ENCODE assay signal across 18 cellular contexts in genomic region chrX:110491846-110492620, GRCh38.
A peak's percentile ranks its signal among the peaks of the same experiment; 100 is the strongest.
DNase-seq lines count a peak whose midpoint lies in the region; ATAC-seq and TF ChIP-seq lines count a peak whose summit lies in the region.
"Had no signal": no experiment of that assay in that cellular context is flagged by ENCODE, and none has a peak within 500 bp of the region (broad histone marks: within the 10 kb centered on the region; RNA-seq: fewer than 3 reads in every experiment).

No MANE protein-coding gene starts in this region.

- H3K27ac ChIP-seq in A673 (ENCODE audit: low read depth, low read length, poor library complexity, severe bottlenecking): no peak overlapping the region
- H3K27ac ChIP-seq in BLaER1: no peak overlapping the region
- H3K27ac ChIP-seq in endodermal cell (ENCODE audit: low read depth, low read length): no peak overlapping the region
- no peak overlapping the region for H3K27ac ChIP-seq in hepatocyte
- H3K27ac ChIP-seq: HL-60, RWPE1, SJSA1 had no signal

- H3K36me3 Mint-ChIP-seq in endodermal cell (ENCODE audit: low read depth): no peaks in the 10 kb centered on the region
- H3K36me3 Mint-ChIP-seq in stimulated activated effector memory CD8-positive, alpha-beta T cell treated with anti-CD3 and anti-CD28 coated beads, Interleukin-12 subunit alpha, Interleukin-12 subunit beta, amount 100 ng/mL, for 72 hours: no peaks in the 10 kb centered on the region

- no peak overlapping the region for H3K4me3 Mint-ChIP-seq in endodermal cell
- no peak overlapping the region for H3K4me3 Mint-ChIP-seq in stimulated activated effector memory CD8-positive, alpha-beta T cell treated with anti-CD3 and anti-CD28 coated beads, Interleukin-12 subunit alpha, Interleukin-12 subunit beta, amount 100 ng/mL, for 72 hours
- H3K4me3 Mint-ChIP-seq: CD4-positive, alpha-beta T cell; GM23338; T-helper 2 cell treated with Interferon-gamma antibody and Interleukin-4, amounts not matched to agents 5 μg/mL and 100 μg/mL, for 36 hours had no signal

- H3K27me3 Mint-ChIP-seq in endodermal cell (ENCODE audit: insufficient read depth): no peaks in the 10 kb centered on the region

- H3K79me2 ChIP-seq in hepatocyte: no peaks in the 10 kb centered on the region

- H3K9me3 Mint-ChIP-seq in endodermal cell: no peaks in the 10 kb centered on the region
- H3K9me3 Mint-ChIP-seq in stimulated activated effector memory CD8-positive, alpha-beta T cell treated with anti-CD3 and anti-CD28 coated beads, Interleukin-12 subunit alpha, Interleukin-12 subunit beta, amount 100 ng/mL, for 72 hours: no peaks in the 10 kb centered on the region
- H3K9me3 Mint-ChIP-seq: CD4-positive, alpha-beta T cell; T-helper 2 cell treated with Interferon-gamma antibody and Interleukin-4, amounts not matched to agents 5 μg/mL and 100 μg/mL, for 36 hours had no signal

- 0 out of 2 replicates have a peak overlapping the region, but pooled peaks have one; percentile 19 for H3K4me2 ChIP-seq in BLaER1
- H3K4me2 ChIP-seq in hepatocyte: no peak overlapping the region
- H3K4me2 ChIP-seq: GM23338 had no signal

- BruUV-seq in A673 (replicated peaks; lab: Mats Ljungman, UMichigan): no TSS peak

- no peak for ATAC-seq in GM18861 (IDR thresholded peaks at IDR 0.05; ENCODE audit: unreplicated experiment)
- no peak for ATAC-seq in stimulated activated effector memory CD8-positive, alpha-beta T cell treated with anti-CD3 and anti-CD28 coated beads, Interleukin-12 subunit alpha, Interleukin-12 subunit beta, amount 100 ng/mL, for 72 hours
- ATAC-seq: GM23338, HCT116, PC-3 had no signal

- peaks cover 7% of the 10 kb centered on the region for H3K4me1 Mint-ChIP-seq in endodermal cell
- H3K4me1 Mint-ChIP-seq in stimulated activated effector memory CD8-positive, alpha-beta T cell treated with anti-CD3 and anti-CD28 coated beads, Interleukin-12 subunit alpha, Interleukin-12 subunit beta, amount 100 ng/mL, for 72 hours: no peaks in the 10 kb centered on the region
- H3K4me1 Mint-ChIP-seq: GM23338 had no signal

- no peaks in the 10 kb centered on the region for H3K36me3 ChIP-seq in A673 (ENCODE audit: insufficient read depth, low read length, poor library complexity, severe bottlenecking)
- no peaks in the 10 kb centered on the region for H3K36me3 ChIP-seq in BLaER1
- H3K36me3 ChIP-seq in endodermal cell (ENCODE audit: control insufficient read depth, insufficient read depth, low read length): no peaks in the 10 kb centered on the region
- no peaks in the 10 kb centered on the region for H3K36me3 ChIP-seq in hepatocyte (replicated peaks; ENCODE audit: insufficient read depth, low read depth)
- H3K36me3 ChIP-seq: SJSA1 had no signal

- CTCF ChIA-PET in A673 (lab: Charles Lee): no interaction called here

- no peaks in the 10 kb centered on the region for H3K9me3 ChIP-seq in A673 (ENCODE audit: low read depth, low read length, poor library complexity, severe bottlenecking)
- peaks cover 5% of the 10 kb centered on the region; the same call in 1 of the 2 replicates for H3K9me3 ChIP-seq in BLaER1
- H3K9me3 ChIP-seq in endodermal cell (ENCODE audit: control insufficient read depth, low read length): no peaks in the 10 kb centered on the region
- no peaks in the 10 kb centered on the region for H3K9me3 ChIP-seq in hepatocyte (ENCODE audit: low read depth)
- H3K9me3 ChIP-seq: SJSA1 had no signal

- POLR2A ChIA-PET in A673 (lab: Charles Lee; ENCODE audit: low non-redundant PET): no interaction called here

- H3K27me3 ChIP-seq in A673 (replicated peaks; ENCODE audit: insufficient read depth, low read depth, low read length, poor library complexity): no peaks in the 10 kb centered on the region
- H3K27me3 ChIP-seq in BLaER1: peaks cover 76% of the 10 kb centered on the region
- no peaks in the 10 kb centered on the region for H3K27me3 ChIP-seq in endodermal cell (ENCODE audit: control insufficient read depth, insufficient read depth, low read length, poor library complexity, severe bottlenecking)
- no peaks in the 10 kb centered on the region for H3K27me3 ChIP-seq in hepatocyte
- H3K27me3 ChIP-seq: SJSA1 had no signal

- 93% methylated on average over 7 of the region's 8 CpGs; no CpG with 5 or more reads in 1 of the 2 experiments for WGBS in endodermal cell (ENCODE audit: insufficient coverage in 1 of 2, insufficient read length in 1 of 2), 2 experiments
- WGBS in hepatocyte (ENCODE audit: low lambda C conversion rate, missing lambda C conversion rate): 71% methylated on average over 8 of the region's 8 CpGs

- DNase-seq in A673 (ENCODE audit: low spot score): peak; percentile 64
- DNase-seq in NCI-H524 treated with DMSO at 0.1 percent for 48 hours (lab: John Stamatoyannopoulos, UW): peak; percentile 5
- DNase-seq in endodermal cell: peak; percentile 45
- no peak for DNase-seq in hepatocyte (ENCODE audit: low spot score)
- no peak for DNase-seq in stimulated activated effector memory CD8-positive, alpha-beta T cell treated with anti-CD3 and anti-CD28 coated beads, Interleukin-12 subunit alpha, Interleukin-12 subunit beta, amount 100 ng/mL, for 72 hours (ENCODE audit: low spot score in 2 of 2)
- DNase-seq: Calu3; CD4-positive, alpha-beta T cell; NCI-H2081 treated with DMSO at 0.1 percent for 48 hours; NCI-H510A; PC-3 had no signal

- peak overlapping the region; percentile 79 for H3K27ac Mint-ChIP-seq in endodermal cell
- no peak overlapping the region for H3K27ac Mint-ChIP-seq in stimulated activated effector memory CD8-positive, alpha-beta T cell treated with anti-CD3 and anti-CD28 coated beads, Interleukin-12 subunit alpha, Interleukin-12 subunit beta, amount 100 ng/mL, for 72 hours
- H3K27ac Mint-ChIP-seq: CD4-positive, alpha-beta T cell; GM23338; T-helper 2 cell treated with Interferon-gamma antibody and Interleukin-4, amounts not matched to agents 5 μg/mL and 100 μg/mL, for 36 hours had no signal

- intact Hi-C loops in A673 (cut with micrococcal nuclease; ENCODE audit: unreplicated experiment): no loop called here

- no peaks in the 10 kb centered on the region for H3K9me2 ChIP-seq in hepatocyte (replicated peaks; ENCODE audit: insufficient read depth)

- H2AFZ ChIP-seq in hepatocyte: no peak overlapping the region
- H2AFZ ChIP-seq: GM23338 had no signal

- TF ChIP-seq CTCF in A673 (conservative IDR thresholded peaks at IDR 0.05; ENCODE audit: low read depth, low read length): no peak
- TF ChIP-seq CTCF in endodermal cell (conservative IDR thresholded peaks at IDR 0.05): no peak
- TF ChIP-seq CTCF in hepatocyte (IDR thresholded peaks at IDR 0.05; ENCODE audit: poor library complexity): no peak

- H3K4me3 ChIP-seq in A673 (ENCODE audit: low read depth, low read length, poor library complexity, severe bottlenecking) (no peak overlapping the region), BLaER1 (no peak overlapping the region), endodermal cell (ENCODE audit: low read length) (no peak overlapping the region), hepatocyte (no peak overlapping the region)
- H3K4me3 ChIP-seq: GM23338, SJSA1 had no signal

- H3K9ac ChIP-seq in BLaER1 (no peak overlapping the region), endodermal cell (ENCODE audit: extremely low read depth, low read length, poor library complexity, severe bottlenecking) (no peak overlapping the region)

- H4K20me1 ChIP-seq in BLaER1 (no peaks in the 10 kb centered on the region), hepatocyte (ENCODE audit: insufficient read depth, poor library complexity, severe bottlenecking) (no peaks in the 10 kb centered on the region)

- H3K4me1 ChIP-seq in A673 (ENCODE audit: insufficient read depth, low read length, poor library complexity, severe bottlenecking) (peaks cover 5% of the 10 kb centered on the region), BLaER1 (no peaks in the 10 kb centered on the region), endodermal cell (ENCODE audit: control insufficient read depth, insufficient read depth, low read length) (no peaks in the 10 kb centered on the region), hepatocyte (ENCODE audit: insufficient read depth) (no peaks in the 10 kb centered on the region)
- H3K4me1 ChIP-seq: SJSA1 had no signal

Comparison
In these comparisons a context has a peak if more than half of its experiments do, and no peak if none do; other contexts are left out.
1. DNase-seq: peak in A673 (single experiment), NCI-H524 treated with DMSO at 0.1 percent for 48 hours (single experiment) and endodermal cell (single experiment); none in hepatocyte (single experiment) and stimulated activated effector memory CD8-positive, alpha-beta T cell treated with anti-CD3 and anti-CD28 coated beads, Interleukin-12 subunit alpha, Interleukin-12 subunit beta, amount 100 ng/mL, for 72 hours (0 of 2).